In genomic region chr19:33420821-33421220, GRCh38 we compare ENCODE assay signal across 23 cellular contexts.
"Had no signal": no experiment of that assay in that cellular context is flagged by ENCODE, and none has a peak within 500 bp of the region (broad histone marks: within the 10 kb centered on the region; RNA-seq: fewer than 3 reads in every experiment).

No MANE protein-coding gene starts in this region.

- H3K27ac ChIP-seq: coronary artery, dorsolateral prefrontal cortex, esophagus muscularis mucosa, foreskin keratinocyte, gastroesophageal sphincter, heart left ventricle, hepatocyte, left lung, lower lobe of right lung had no signal

- H3K27me3 Mint-ChIP-seq: naive thymus-derived CD4-positive, alpha-beta T cell had no signal

- H3K27me3 ChIP-seq: dorsolateral prefrontal cortex, esophagus muscularis mucosa, foreskin keratinocyte, gastroesophageal sphincter, heart left ventricle, hepatocyte, left lung had no signal

- H3K9me3 ChIP-seq: esophagus muscularis mucosa, gastroesophageal sphincter, heart left ventricle, left lung, lower lobe of right lung had no signal

- DNase-seq: dermis blood vessel endothelial cell; dorsolateral prefrontal cortex; effector CD4-positive, alpha-beta T cell; effector memory CD4-positive, alpha-beta T cell; foreskin keratinocyte; hypothalamus; immature natural killer cell; islet precursor cell; left cardiac atrium; left ventricle myocardium superior; lower lobe of right lung; mesendoderm; midbrain; naive thymus-derived CD4-positive, alpha-beta T cell had no signal

- H3K4me2 ChIP-seq: hepatocyte had no signal

- ATAC-seq: foreskin keratinocyte; gastroesophageal sphincter; heart left ventricle; left cardiac atrium; left lung; left ventricle myocardium superior; lower lobe of right lung; naive thymus-derived CD4-positive, alpha-beta T cell had no signal

- H3K79me2 ChIP-seq: hepatocyte had no signal

- H2AFZ ChIP-seq: hepatocyte had no signal

- H3K4me1 ChIP-seq: foreskin keratinocyte, lower lobe of right lung had no signal

- H3K36me3 Mint-ChIP-seq: immature natural killer cell had no signal

- FAIRE-seq: colon, endothelial cell of umbilical vein, frontal cortex had no signal

- H3K4me3 ChIP-seq: coronary artery, dorsolateral prefrontal cortex, esophagus muscularis mucosa, gastroesophageal sphincter, heart left ventricle, hepatocyte, left lung, lower lobe of right lung had no signal

- H3K27ac Mint-ChIP-seq: immature natural killer cell; naive thymus-derived CD4-positive, alpha-beta T cell had no signal

- H3K36me3 ChIP-seq: heart left ventricle, left lung, lower lobe of right lung had no signal

- H3K4me3 Mint-ChIP-seq: immature natural killer cell; naive thymus-derived CD4-positive, alpha-beta T cell had no signal

- H3K9me3 Mint-ChIP-seq: immature natural killer cell had no signal
